11 cellular contexts compared by ENCODE assay signal in the genomic region with DNA sequence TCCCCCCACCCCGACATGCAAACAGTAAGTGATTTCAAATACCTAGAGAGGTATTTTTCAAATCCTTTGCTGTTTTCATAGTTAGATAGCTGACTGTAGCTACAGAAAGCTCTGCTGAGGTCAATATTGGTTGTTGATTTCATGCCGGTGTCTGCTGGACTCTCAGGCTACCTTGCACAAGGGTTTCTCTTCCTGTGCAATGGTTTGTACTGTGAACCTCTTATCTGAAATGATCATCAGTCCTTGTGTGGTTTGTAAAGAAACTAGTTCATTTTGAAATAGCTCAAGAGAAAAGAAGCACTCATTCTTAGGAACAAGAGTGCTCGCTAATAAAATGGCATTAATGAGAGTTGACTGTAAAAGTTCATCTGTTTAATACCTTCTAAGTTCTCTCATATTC. TPM values are rescaled to one million over a fixed set of nuclear protein-coding genes. Genes with fewer than 3 reads are reported as not detected.
A peak's percentile ranks its signal among the peaks of the same experiment; 100 is the strongest.
DNase-seq lines count a peak whose midpoint lies in the region; ATAC-seq, FAIRE-seq and TF ChIP-seq lines count a peak whose summit lies in the region.
"Had no signal": no experiment of that assay in that cellular context is flagged by ENCODE, and none has a peak within 500 bp of the region (broad histone marks: within the 10 kb centered on the region; RNA-seq: fewer than 3 reads in every experiment).

No MANE protein-coding gene starts in this region.

- H3K27me3 Mint-ChIP-seq in T-helper 2 cell treated with Interferon-gamma antibody and Interleukin-4, amounts not matched to agents 5 μg/mL and 100 μg/mL, for 36 hours (ENCODE audit: low read depth) = no peaks in the 10 kb centered on the region
- peaks cover 7% of the 10 kb centered on the region for H3K27me3 Mint-ChIP-seq in GM23338 (ENCODE audit: insufficient read depth, low read depth, poor library complexity)

- peaks cover 9% of the 10 kb centered on the region for H3K36me3 Mint-ChIP-seq in T-helper 2 cell treated with Interferon-gamma antibody and Interleukin-4, amounts not matched to agents 5 μg/mL and 100 μg/mL, for 36 hours (ENCODE audit: low read depth)
- H3K36me3 Mint-ChIP-seq in GM23338 (ENCODE audit: low read depth) = no peaks in the 10 kb centered on the region

- TF ChIP-seq CTCF in A549 (IDR thresholded peaks at IDR 0.05) (no peak), hepatocyte (IDR thresholded peaks at IDR 0.05; ENCODE audit: poor library complexity) (no peak), GM23338 (conservative IDR thresholded peaks at IDR 0.05; ENCODE audit: low read depth in 2 of 2) (no peak)

- H2AFZ ChIP-seq in hepatocyte (no peak overlapping the region), GM23338 (no peak overlapping the region)

- H3K4me1 ChIP-seq in A549 = peaks cover 46% of the 10 kb centered on the region
- H3K4me1 ChIP-seq in hepatocyte (ENCODE audit: insufficient read depth) = peaks cover 12% of the 10 kb centered on the region
- H3K4me1 ChIP-seq in GM23338 (ENCODE audit: insufficient read depth) = peaks cover 45% of the 10 kb centered on the region

- H3K27me3 ChIP-seq in hepatocyte (no peaks in the 10 kb centered on the region), GM23338 (ENCODE audit: insufficient read depth) (peaks cover 11% of the 10 kb centered on the region)

- peak; percentile 13 for FAIRE-seq in A549 (lab: Jason Lieb, UNC)

- ATAC-seq in A549 (no peak), GM18907 (IDR thresholded peaks at IDR 0.05; ENCODE audit: unreplicated experiment) (peak; percentile 21), GM21723 (IDR thresholded peaks at IDR 0.05; ENCODE audit: unreplicated experiment) (no peak), GM23338 (no peak)

- H3K9me3 Mint-ChIP-seq in T-helper 2 cell treated with Interferon-gamma antibody and Interleukin-4, amounts not matched to agents 5 μg/mL and 100 μg/mL, for 36 hours = no peaks in the 10 kb centered on the region
- H3K9me3 Mint-ChIP-seq in GM23338 = no peaks in the 10 kb centered on the region

- H3K79me2 ChIP-seq in hepatocyte (peaks cover 48% of the 10 kb centered on the region), GM23338 (replicated peaks; ENCODE audit: insufficient read depth) (peaks cover 17% of the 10 kb centered on the region)

- no peak for DNase-seq in A549 (ENCODE audit: low read depth in 1 of 2, low spot score in 1 of 2)
- no peak for DNase-seq in T-helper 2 cell treated with Interferon-gamma antibody and Interleukin-4, amounts not matched to agents 5 μg/mL and 100 μg/mL, for 36 hours (ENCODE audit: low spot score)
- no peak for DNase-seq in hepatocyte (ENCODE audit: low spot score)
- no peak for DNase-seq in NCI-H1417 treated with DMSO at 0.1 percent for 48 hours (lab: John Stamatoyannopoulos, UW)
- DNase-seq in GM23338 (ENCODE audit: low spot score) = no peak
- no peak for DNase-seq in activated effector memory CD4-positive, alpha-beta T cell treated with anti-CD3 and anti-CD28 coated beads, Interleukin-2, amount 50 U/mL, for 16 hours
- DNase-seq: COR-L47; islet precursor cell; stimulated activated naive CD4-positive, alpha-beta T cell treated with Interleukin-2 at 50 U/mL for 16 hours had no signal

- H3K4me1 Mint-ChIP-seq in T-helper 2 cell treated with Interferon-gamma antibody and Interleukin-4, amounts not matched to agents 5 μg/mL and 100 μg/mL, for 36 hours (ENCODE audit: low read depth) = peaks cover 59% of the 10 kb centered on the region
- H3K4me1 Mint-ChIP-seq in GM23338 = peaks cover 73% of the 10 kb centered on the region

- CTCF ChIA-PET in A549 (lab: Yijun Ruan, JAX) = no interaction called here

- H3K27ac ChIP-seq in A549 = no peak overlapping the region
- peak overlapping the region; percentile 91 for H3K27ac ChIP-seq in hepatocyte
- no peak overlapping the region for H3K27ac ChIP-seq in GM23338 (ENCODE audit: low read depth)

- no peak overlapping the region for H3K4me3 ChIP-seq in A549
- no peak overlapping the region for H3K4me3 ChIP-seq in hepatocyte
- H3K4me3 ChIP-seq in GM23338 = no peak overlapping the region

- WGBS in A549 (ENCODE audit: missing lambda C conversion rate) = 85% methylated on average over 3 of the region's 3 CpGs
- WGBS in hepatocyte (ENCODE audit: low lambda C conversion rate, missing lambda C conversion rate) = 74% methylated on average over 3 of the region's 3 CpGs

- no peak for TF ChIP-seq POLR2A in A549 (IDR thresholded peaks at IDR 0.05; ENCODE audit: low read length)

- no peaks in the 10 kb centered on the region for H3F3A ChIP-seq in GM23338 (replicated peaks; ENCODE audit: low read depth)

- H4K20me1 ChIP-seq in hepatocyte (ENCODE audit: insufficient read depth, poor library complexity, severe bottlenecking) = no peaks in the 10 kb centered on the region
- H4K20me1 ChIP-seq in GM23338 (replicated peaks; ENCODE audit: insufficient read depth) = no peaks in the 10 kb centered on the region

- TF ChIP-seq RAD21 in A549 (conservative IDR thresholded peaks at IDR 0.05 in 1 of 2, IDR thresholded peaks at IDR 0.05 in 1 of 2) = no peak

- H3K4me3 Mint-ChIP-seq in T-helper 2 cell treated with Interferon-gamma antibody and Interleukin-4, amounts not matched to agents 5 μg/mL and 100 μg/mL, for 36 hours = peak overlapping the region; percentile 90
- H3K4me3 Mint-ChIP-seq in GM23338 = no peak overlapping the region

- H3K4me2 ChIP-seq in A549 (no peak overlapping the region), hepatocyte (peak overlapping the region; percentile 83), GM23338 (no peak overlapping the region)

- H3K9me3 ChIP-seq in A549 = no peaks in the 10 kb centered on the region
- no peaks in the 10 kb centered on the region for H3K9me3 ChIP-seq in hepatocyte (ENCODE audit: low read depth)

- no peaks in the 10 kb centered on the region for H3K9me2 ChIP-seq in hepatocyte (replicated peaks; ENCODE audit: insufficient read depth)
- H3K9me2 ChIP-seq in GM23338 (ENCODE audit: insufficient read depth) = no peaks in the 10 kb centered on the region

- TF ChIP-seq EP300 in A549 (IDR thresholded peaks at IDR 0.05) = no peak

- POLR2A ChIA-PET in A549 (lab: Yijun Ruan, JAX) = no interaction called here

- H3K36me3 ChIP-seq in hepatocyte (replicated peaks; ENCODE audit: insufficient read depth, low read depth) = no peaks in the 10 kb centered on the region
- H3K36me3 ChIP-seq in GM23338 (ENCODE audit: insufficient read depth) = no peaks in the 10 kb centered on the region

- peak overlapping the region; percentile 85 for H3K27ac Mint-ChIP-seq in T-helper 2 cell treated with Interferon-gamma antibody and Interleukin-4, amounts not matched to agents 5 μg/mL and 100 μg/mL, for 36 hours
- no peak overlapping the region for H3K27ac Mint-ChIP-seq in GM23338

TF ChIP-seq in A549, 52 proteins besides CTCF, POLR2A, EP300 and RAD21 (continues in another document):
- TF ChIP-seq PHF8 (IDR thresholded peaks at IDR 0.05; ENCODE audit: borderline replicate concordance, low read depth) = no peak
- TF ChIP-seq ZFP36 (IDR thresholded peaks at IDR 0.05; ENCODE audit: borderline replicate concordance, partially characterized antibody) = no peak

TF ChIP-seq in GM23338, 12 proteins besides CTCF, POLR2A, EP300 and RAD21:
- TF ChIP-seq EZH2 (IDR thresholded peaks at IDR 0.05; ENCODE audit: low read depth, unreplicated experiment) (no peak), STAT1 (IDR thresholded peaks at IDR 0.05; ENCODE audit: unreplicated experiment) (no peak), REST (IDR thresholded peaks at IDR 0.05; ENCODE audit: unreplicated experiment) (no peak), JUNB (IDR thresholded peaks at IDR 0.05; ENCODE audit: unreplicated experiment) (no peak), ZNF331 (CRISPR knock-in tag; IDR thresholded peaks at IDR 0.05; ENCODE audit: low read depth) (no peak)

RNA-seq across cellular contexts. Expression of gene MTM1, which starts 2.1 kb away (rescaled TPM):
- 8.5 and 9.0 TPM in 2 replicates for polyA plus RNA-seq in A549 (2011; rRNA removed)
- polyA plus RNA-seq in A549 (2012; cell fraction: cytosol; rRNA removed) = 1.7 and 1.9 TPM in 2 replicates
- polyA plus RNA-seq in A549 (2012; cell fraction: nucleus; rRNA removed) = 1.1 and 1.8 TPM in 2 replicates
- polyA plus RNA-seq in A549 (2017; fragmentation: RNase III; extraction: RNeasy Plus Mini Kit Qiagen cat#74134 plus additional on column Dnase treatment) = 6.5 to 8.5 TPM (median 8.2 TPM) in 3 replicates
- polyA minus RNA-seq in A549 (2011; rRNA and poly(A)+ RNA removed) = 3.7 and 4.7 TPM in 2 replicates
- total RNA-seq in hepatocyte = 15.4 and 26.9 TPM in 2 replicates
- polyA plus RNA-seq in hepatocyte = 8.7 and 9.8 TPM in 2 replicates
- total RNA-seq in GM23338 (2014; rRNA removed; shearing (Covaris generic)) = 6.1 and 8.7 TPM in 2 replicates
- 2.2 and 3.2 TPM in 2 replicates for polyA plus RNA-seq in GM23338 (2016; fragmentation: Nextera tagmentation; extraction: Ambion mirVana)
